Comparison of ENCODE assay signal across 1 cellular context in the genomic region with DNA sequence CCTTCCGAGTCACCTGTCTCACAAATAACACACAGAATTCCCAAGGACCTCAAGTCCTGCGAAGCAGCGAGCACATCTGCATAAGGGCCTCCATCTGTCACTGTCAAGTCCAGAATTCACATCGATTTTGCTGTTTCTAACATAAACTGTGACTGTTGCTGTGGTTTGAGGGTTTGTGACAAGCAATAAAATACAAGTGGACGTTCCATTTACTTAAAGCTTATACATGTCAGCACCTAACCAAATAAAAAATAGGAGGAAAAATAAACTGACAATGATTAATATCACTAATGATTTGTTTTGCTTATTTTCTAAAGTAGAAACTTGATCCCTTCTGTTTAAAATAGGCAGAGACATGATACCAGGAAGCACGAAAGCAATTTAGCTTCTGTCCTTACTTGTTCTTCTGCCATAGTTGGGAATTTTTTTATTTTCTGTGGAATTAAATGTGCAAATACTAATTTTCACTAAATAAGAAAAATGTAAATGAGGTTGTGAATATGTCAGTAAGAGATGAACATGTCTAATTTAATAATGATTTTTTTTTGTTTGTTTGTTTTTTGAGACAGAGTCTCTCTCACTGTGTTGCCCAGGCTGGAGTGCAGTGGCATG.
TF ChIP-seq lines count a peak whose summit lies in the region.

No MANE protein-coding gene starts in this region.

TF ChIP-seq in HEK293, 187 proteins besides CTCF, POLR2A, EP300 and RAD21 (continued from another document and continues in another):
- TF ChIP-seq SCRT2 (tag by site-specific recombination; IDR thresholded peaks at IDR 0.05) (peak; percentile 81), ZBTB10 (tag by site-specific recombination; IDR thresholded peaks at IDR 0.05) (no peak), SP3 (tag by site-specific recombination; IDR thresholded peaks at IDR 0.05) (no peak), BCL11A (tag by site-specific recombination; IDR thresholded peaks at IDR 0.05; ENCODE audit: low read depth) (peak; percentile 80), SP7 (tag by site-specific recombination; IDR thresholded peaks at IDR 0.05) (peak; percentile 98), EGR2 (tag by site-specific recombination; IDR thresholded peaks at IDR 0.05; ENCODE audit: low read depth) (no peak), AEBP2 (tag by site-specific recombination; IDR thresholded peaks at IDR 0.05; ENCODE audit: borderline replicate concordance) (0 out of 2 replicates have a peak, but pooled peaks have one; percentile 39), KLF1 (tag by site-specific recombination; IDR thresholded peaks at IDR 0.05) (peak; percentile 27; the same call in 1 of the 2 replicates), ATF2 (tag by site-specific recombination; IDR thresholded peaks at IDR 0.05; ENCODE audit: low read depth) (peak; percentile 37; the same call in 1 of the 2 replicates), HOXD13 (CRISPR knock-in tag; IDR thresholded peaks at IDR 0.05; ENCODE audit: borderline replicate concordance) (no peak; the same call in 1 of the 2 replicates), YY1 (tag by site-specific recombination; IDR thresholded peaks at IDR 0.05) (peak; percentile 48; the same call in 1 of the 2 replicates), ZXDB (tag by site-specific recombination; IDR thresholded peaks at IDR 0.05) (peak; percentile 98), ZFP41 (tag by site-specific recombination; IDR thresholded peaks at IDR 0.05; ENCODE audit: borderline replicate concordance) (no peak), ZNF658 (tag by site-specific recombination; IDR thresholded peaks at IDR 0.05) (no peak), ZNF174 (tag by site-specific recombination; IDR thresholded peaks at IDR 0.05) (peak; percentile 93), IKZF3 (tag by site-specific recombination; IDR thresholded peaks at IDR 0.05) (peak; percentile 99), ZNF510 (tag by site-specific recombination; IDR thresholded peaks at IDR 0.05; ENCODE audit: insufficient replicate concordance) (no peak), ZNF473 (tag by site-specific recombination; IDR thresholded peaks at IDR 0.05) (no peak), ZNF610 (tag by site-specific recombination; IDR thresholded peaks at IDR 0.05; ENCODE audit: borderline replicate concordance) (0 out of 2 replicates have a peak, but pooled peaks have one; percentile 57), ZNF580 (tag by site-specific recombination; IDR thresholded peaks at IDR 0.05) (peak; percentile 93), TRIM28 (IDR thresholded peaks at IDR 0.05; ENCODE audit: borderline replicate concordance, low read length) (no peak; the same call in 1 of the 2 replicates), ZSCAN30 (tag by site-specific recombination; IDR thresholded peaks at IDR 0.05) (no peak), ZNF549 (tag by site-specific recombination; IDR thresholded peaks at IDR 0.05) (no peak), ZNF600 (tag by site-specific recombination; IDR thresholded peaks at IDR 0.05) (no peak), ZFP69B (tag by site-specific recombination; IDR thresholded peaks at IDR 0.05) (peak; percentile 51; the same call in 1 of the 2 replicates), ZBTB7A (tag by site-specific recombination; IDR thresholded peaks at IDR 0.05; ENCODE audit: low read depth) (peak; percentile 77; the same call in 1 of the 2 replicates), ZNF623 (tag by site-specific recombination; IDR thresholded peaks at IDR 0.05) (peak; percentile 38; the same call in 1 of the 2 replicates), ZBTB8A (tag by site-specific recombination; IDR thresholded peaks at IDR 0.05) (peak; percentile 69), ZSCAN4 (tag by site-specific recombination; IDR thresholded peaks at IDR 0.05) (peak; percentile 58), OVOL3 (tag by site-specific recombination; IDR thresholded peaks at IDR 0.05) (peak; percentile 96)
- TF ChIP-seq, protein P1, sequence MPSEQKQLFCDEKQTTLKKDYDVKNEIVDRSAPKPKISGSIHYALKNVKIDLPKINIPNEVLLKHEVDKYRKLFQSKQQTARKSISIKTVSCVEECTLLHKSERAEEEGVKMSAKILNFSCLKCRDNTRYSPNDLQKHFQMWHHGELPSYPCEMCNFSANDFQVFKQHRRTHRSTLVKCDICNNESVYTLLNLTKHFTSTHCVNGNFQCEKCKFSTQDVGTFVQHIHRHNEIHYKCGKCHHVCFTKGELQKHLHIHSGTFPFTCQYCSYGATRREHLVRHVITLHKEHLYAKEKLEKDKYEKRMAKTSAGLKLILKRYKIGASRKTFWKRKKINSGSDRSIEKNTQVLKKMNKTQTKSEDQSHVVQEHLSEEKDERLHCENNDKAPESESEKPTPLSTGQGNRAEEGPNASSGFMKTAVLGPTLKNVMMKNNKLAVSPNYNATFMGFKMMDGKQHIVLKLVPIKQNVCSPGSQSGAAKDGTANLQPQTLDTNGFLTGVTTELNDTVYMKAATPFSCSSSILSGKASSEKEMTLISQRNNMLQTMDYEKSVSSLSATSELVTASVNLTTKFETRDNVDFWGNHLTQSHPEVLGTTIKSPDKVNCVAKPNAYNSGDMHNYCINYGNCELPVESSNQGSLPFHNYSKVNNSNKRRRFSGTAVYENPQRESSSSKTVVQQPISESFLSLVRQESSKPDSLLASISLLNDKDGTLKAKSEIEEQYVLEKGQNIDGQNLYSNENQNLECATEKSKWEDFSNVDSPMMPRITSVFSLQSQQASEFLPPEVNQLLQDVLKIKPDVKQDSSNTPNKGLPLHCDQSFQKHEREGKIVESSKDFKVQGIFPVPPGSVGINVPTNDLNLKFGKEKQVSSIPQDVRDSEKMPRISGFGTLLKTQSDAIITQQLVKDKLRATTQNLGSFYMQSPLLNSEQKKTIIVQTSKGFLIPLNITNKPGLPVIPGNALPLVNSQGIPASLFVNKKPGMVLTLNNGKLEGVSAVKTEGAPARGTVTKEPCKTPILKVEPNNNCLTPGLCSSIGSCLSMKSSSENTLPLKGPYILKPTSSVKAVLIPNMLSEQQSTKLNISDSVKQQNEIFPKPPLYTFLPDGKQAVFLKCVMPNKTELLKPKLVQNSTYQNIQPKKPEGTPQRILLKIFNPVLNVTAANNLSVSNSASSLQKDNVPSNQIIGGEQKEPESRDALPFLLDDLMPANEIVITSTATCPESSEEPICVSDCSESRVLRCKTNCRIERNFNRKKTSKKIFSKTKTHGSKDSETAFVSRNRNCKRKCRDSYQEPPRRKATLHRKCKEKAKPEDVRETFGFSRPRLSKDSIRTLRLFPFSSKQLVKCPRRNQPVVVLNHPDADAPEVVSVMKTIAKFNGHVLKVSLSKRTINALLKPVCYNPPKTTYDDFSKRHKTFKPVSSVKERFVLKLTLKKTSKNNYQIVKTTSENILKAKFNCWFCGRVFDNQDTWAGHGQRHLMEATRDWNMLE (tag by site-specific recombination; conservative IDR thresholded peaks at IDR 0.05; ENCODE audit: low read depth): peak; percentile 44; the same call in 1 of the 2 replicates
- TF ChIP-seq, protein P2, sequence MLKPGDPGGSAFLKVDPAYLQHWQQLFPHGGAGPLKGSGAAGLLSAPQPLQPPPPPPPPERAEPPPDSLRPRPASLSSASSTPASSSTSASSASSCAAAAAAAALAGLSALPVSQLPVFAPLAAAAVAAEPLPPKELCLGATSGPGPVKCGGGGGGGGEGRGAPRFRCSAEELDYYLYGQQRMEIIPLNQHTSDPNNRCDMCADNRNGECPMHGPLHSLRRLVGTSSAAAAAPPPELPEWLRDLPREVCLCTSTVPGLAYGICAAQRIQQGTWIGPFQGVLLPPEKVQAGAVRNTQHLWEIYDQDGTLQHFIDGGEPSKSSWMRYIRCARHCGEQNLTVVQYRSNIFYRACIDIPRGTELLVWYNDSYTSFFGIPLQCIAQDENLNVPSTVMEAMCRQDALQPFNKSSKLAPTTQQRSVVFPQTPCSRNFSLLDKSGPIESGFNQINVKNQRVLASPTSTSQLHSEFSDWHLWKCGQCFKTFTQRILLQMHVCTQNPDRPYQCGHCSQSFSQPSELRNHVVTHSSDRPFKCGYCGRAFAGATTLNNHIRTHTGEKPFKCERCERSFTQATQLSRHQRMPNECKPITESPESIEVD (tag by site-specific recombination; IDR thresholded peaks at IDR 0.05): peak; percentile 90
- TF ChIP-seq, protein P3, sequence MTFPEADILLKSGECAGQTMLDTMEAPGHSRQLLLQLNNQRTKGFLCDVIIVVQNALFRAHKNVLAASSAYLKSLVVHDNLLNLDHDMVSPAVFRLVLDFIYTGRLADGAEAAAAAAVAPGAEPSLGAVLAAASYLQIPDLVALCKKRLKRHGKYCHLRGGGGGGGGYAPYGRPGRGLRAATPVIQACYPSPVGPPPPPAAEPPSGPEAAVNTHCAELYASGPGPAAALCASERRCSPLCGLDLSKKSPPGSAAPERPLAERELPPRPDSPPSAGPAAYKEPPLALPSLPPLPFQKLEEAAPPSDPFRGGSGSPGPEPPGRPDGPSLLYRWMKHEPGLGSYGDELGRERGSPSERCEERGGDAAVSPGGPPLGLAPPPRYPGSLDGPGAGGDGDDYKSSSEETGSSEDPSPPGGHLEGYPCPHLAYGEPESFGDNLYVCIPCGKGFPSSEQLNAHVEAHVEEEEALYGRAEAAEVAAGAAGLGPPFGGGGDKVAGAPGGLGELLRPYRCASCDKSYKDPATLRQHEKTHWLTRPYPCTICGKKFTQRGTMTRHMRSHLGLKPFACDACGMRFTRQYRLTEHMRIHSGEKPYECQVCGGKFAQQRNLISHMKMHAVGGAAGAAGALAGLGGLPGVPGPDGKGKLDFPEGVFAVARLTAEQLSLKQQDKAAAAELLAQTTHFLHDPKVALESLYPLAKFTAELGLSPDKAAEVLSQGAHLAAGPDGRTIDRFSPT (tag by site-specific recombination; IDR thresholded peaks at IDR 0.05): peak; percentile 72; the same call in 1 of the 2 replicates
- TF ChIP-seq, protein P4, sequence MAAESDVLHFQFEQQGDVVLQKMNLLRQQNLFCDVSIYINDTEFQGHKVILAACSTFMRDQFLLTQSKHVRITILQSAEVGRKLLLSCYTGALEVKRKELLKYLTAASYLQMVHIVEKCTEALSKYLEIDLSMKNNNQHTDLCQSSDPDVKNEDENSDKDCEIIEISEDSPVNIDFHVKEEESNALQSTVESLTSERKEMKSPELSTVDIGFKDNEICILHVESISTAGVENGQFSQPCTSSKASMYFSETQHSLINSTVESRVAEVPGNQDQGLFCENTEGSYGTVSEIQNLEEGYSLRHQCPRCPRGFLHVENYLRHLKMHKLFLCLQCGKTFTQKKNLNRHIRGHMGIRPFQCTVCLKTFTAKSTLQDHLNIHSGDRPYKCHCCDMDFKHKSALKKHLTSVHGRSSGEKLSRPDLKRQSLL (tag by site-specific recombination; IDR thresholded peaks at IDR 0.05): no peak
- TF ChIP-seq, protein P5, sequence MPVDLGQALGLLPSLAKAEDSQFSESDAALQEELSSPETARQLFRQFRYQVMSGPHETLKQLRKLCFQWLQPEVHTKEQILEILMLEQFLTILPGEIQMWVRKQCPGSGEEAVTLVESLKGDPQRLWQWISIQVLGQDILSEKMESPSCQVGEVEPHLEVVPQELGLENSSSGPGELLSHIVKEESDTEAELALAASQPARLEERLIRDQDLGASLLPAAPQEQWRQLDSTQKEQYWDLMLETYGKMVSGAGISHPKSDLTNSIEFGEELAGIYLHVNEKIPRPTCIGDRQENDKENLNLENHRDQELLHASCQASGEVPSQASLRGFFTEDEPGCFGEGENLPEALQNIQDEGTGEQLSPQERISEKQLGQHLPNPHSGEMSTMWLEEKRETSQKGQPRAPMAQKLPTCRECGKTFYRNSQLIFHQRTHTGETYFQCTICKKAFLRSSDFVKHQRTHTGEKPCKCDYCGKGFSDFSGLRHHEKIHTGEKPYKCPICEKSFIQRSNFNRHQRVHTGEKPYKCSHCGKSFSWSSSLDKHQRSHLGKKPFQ (tag by site-specific recombination; IDR thresholded peaks at IDR 0.05): peak; percentile 44; the same call in 1 of the 2 replicates
